ENCODE assay signal across 1 cellular context in the genomic region with DNA sequence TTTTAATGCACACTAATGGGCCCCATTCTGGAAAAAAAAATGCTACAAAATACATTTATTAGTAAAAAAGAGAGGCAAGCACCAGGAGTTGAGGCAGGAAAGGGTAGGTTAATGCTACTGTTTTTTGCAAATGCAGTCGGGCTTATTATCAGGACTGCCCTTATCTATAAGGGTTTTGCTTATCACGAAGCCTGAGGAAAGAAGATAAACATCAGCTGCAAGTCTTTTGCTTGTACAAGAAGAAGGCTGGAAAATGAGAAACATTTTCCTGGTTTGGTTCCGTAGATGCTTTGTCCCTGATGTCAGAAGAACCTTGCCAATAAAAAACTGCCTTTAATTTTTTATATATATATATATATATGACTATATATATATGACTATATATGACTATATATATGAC.
TF ChIP-seq lines count a peak whose summit lies in the region.

No MANE protein-coding gene starts in this region.

TF ChIP-seq in HEK293, 187 proteins besides CTCF, POLR2A, EP300 and RAD21 (continued from another document):
- TF ChIP-seq, protein P1, sequence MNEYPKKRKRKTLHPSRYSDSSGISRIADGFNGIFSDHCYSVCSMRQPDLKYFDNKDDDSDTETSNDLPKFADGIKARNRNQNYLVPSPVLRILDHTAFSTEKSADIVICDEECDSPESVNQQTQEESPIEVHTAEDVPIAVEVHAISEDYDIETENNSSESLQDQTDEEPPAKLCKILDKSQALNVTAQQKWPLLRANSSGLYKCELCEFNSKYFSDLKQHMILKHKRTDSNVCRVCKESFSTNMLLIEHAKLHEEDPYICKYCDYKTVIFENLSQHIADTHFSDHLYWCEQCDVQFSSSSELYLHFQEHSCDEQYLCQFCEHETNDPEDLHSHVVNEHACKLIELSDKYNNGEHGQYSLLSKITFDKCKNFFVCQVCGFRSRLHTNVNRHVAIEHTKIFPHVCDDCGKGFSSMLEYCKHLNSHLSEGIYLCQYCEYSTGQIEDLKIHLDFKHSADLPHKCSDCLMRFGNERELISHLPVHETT (tag by site-specific recombination; IDR thresholded peaks at IDR 0.05) = no peak
